Comparison of ENCODE assay signal across 22 cellular contexts in the genomic region with DNA sequence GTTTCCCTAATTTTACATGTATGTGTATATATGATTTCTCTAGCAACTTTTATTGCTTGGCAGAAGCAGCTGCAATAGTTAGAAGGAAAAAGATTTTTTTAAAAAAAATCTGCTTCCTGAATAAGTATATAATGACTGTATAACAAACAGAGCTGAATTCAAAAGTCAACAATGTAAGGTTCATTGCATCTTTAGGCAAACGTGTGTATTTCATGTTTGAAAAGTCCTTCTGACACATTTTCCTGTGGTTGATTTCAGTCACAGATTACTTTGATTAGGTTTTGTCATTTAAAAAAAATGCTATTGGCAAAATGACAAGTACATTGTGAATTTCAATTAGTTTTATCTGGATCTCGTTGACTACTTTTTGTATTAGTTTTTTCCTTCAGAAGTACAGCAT.
DNase-seq lines count a peak whose midpoint lies in the region; FAIRE-seq and TF ChIP-seq lines count a peak whose summit lies in the region.
"Had no signal": no experiment of that assay in that cellular context is flagged by ENCODE, and none has a peak within 500 bp of the region (broad histone marks: within the 10 kb centered on the region; RNA-seq: fewer than 3 reads in every experiment).

No MANE protein-coding gene starts in this region.

- no peaks in the 10 kb centered on the region for H3K36me3 Mint-ChIP-seq in astrocyte (ENCODE audit: low read depth, unreplicated experiment)
- H3K36me3 Mint-ChIP-seq: CD4-positive, CD25-positive, alpha-beta regulatory T cell had no signal

- H3K27ac ChIP-seq in astrocyte (ENCODE audit: low read depth, low read length), result no peak overlapping the region
- no peak overlapping the region for H3K27ac ChIP-seq in effector memory CD4-positive, alpha-beta T cell (ENCODE audit: insufficient read depth, low read length, poor library complexity, severe bottlenecking)
- H3K27ac ChIP-seq: 22Rv1 had no signal

- no peaks in the 10 kb centered on the region for H3K4me1 ChIP-seq in astrocyte (ENCODE audit: insufficient read depth, low read length)
- H3K4me1 ChIP-seq in effector memory CD4-positive, alpha-beta T cell (ENCODE audit: control insufficient read depth, insufficient read depth, low read length, poor library complexity, severe bottlenecking), result no peaks in the 10 kb centered on the region
- H3K4me1 ChIP-seq: BE2C, Caco-2 had no signal

- H3K27ac Mint-ChIP-seq in astrocyte (ENCODE audit: unreplicated experiment), result no peak overlapping the region
- H3K27ac Mint-ChIP-seq: CD4-positive, CD25-positive, alpha-beta regulatory T cell had no signal

- no peaks in the 10 kb centered on the region for H3K9me3 Mint-ChIP-seq in astrocyte (ENCODE audit: unreplicated experiment)
- H3K9me3 Mint-ChIP-seq: CD4-positive, CD25-positive, alpha-beta regulatory T cell had no signal

- no peaks in the 10 kb centered on the region for H3K9me3 ChIP-seq in astrocyte (ENCODE audit: insufficient read depth, low read depth, low read length)
- no peaks in the 10 kb centered on the region for H3K9me3 ChIP-seq in effector memory CD4-positive, alpha-beta T cell (ENCODE audit: control insufficient read depth, low read length)
- H3K9me3 ChIP-seq: BE2C, SK-N-SH had no signal

- TF ChIP-seq CTCF in AG09319 (IDR thresholded peaks at IDR 0.05; ENCODE audit: low read depth, low read length), result no peak
- no peak for TF ChIP-seq CTCF in astrocyte (IDR thresholded peaks at IDR 0.05; ENCODE audit: insufficient read depth, low read depth, low read length)

- H3K79me2 ChIP-seq in astrocyte (ENCODE audit: insufficient read depth, low read length), result no peaks in the 10 kb centered on the region

- H3K4me1 Mint-ChIP-seq in astrocyte (ENCODE audit: low read depth, unreplicated experiment), result no peaks in the 10 kb centered on the region
- H3K4me1 Mint-ChIP-seq: CD4-positive, CD25-positive, alpha-beta regulatory T cell had no signal

- no peak overlapping the region for H2AFZ ChIP-seq in astrocyte (ENCODE audit: low read depth, low read length)

- H3K4me3 ChIP-seq in astrocyte (ENCODE audit: insufficient read depth, low read depth, low read length), result no peak overlapping the region
- no peak overlapping the region for H3K4me3 ChIP-seq in effector memory CD4-positive, alpha-beta T cell (ENCODE audit: insufficient read depth, low read depth, low read length, poor library complexity, severe bottlenecking)

- FAIRE-seq in astrocyte (lab: Jason Lieb, UNC), result peak; percentile 88
- FAIRE-seq: GM12891, GM18507, HepG2 had no signal

- no peaks in the 10 kb centered on the region for H3K27me3 ChIP-seq in astrocyte (ENCODE audit: insufficient read depth, low read length)
- no peaks in the 10 kb centered on the region for H3K27me3 ChIP-seq in effector memory CD4-positive, alpha-beta T cell (replicated peaks; ENCODE audit: control insufficient read depth, insufficient read depth, low read length, poor library complexity, severe bottlenecking)
- H3K27me3 ChIP-seq: BE2C had no signal

- H3K9ac ChIP-seq in astrocyte (ENCODE audit: low read length), result no peak overlapping the region
- H3K9ac ChIP-seq: SK-N-SH had no signal

- no peaks in the 10 kb centered on the region for H4K20me1 ChIP-seq in astrocyte (ENCODE audit: insufficient read depth, low read length)

- no peaks in the 10 kb centered on the region for H3K27me3 Mint-ChIP-seq in astrocyte (ENCODE audit: low read depth, unreplicated experiment)
- H3K27me3 Mint-ChIP-seq: CD4-positive, CD25-positive, alpha-beta regulatory T cell had no signal

- H3K36me3 ChIP-seq in astrocyte (ENCODE audit: insufficient read depth, low read length), result no peaks in the 10 kb centered on the region
- no peaks in the 10 kb centered on the region for H3K36me3 ChIP-seq in effector memory CD4-positive, alpha-beta T cell (ENCODE audit: control insufficient read depth, insufficient read depth, low read length)
- H3K36me3 ChIP-seq: BE2C had no signal

- no peak overlapping the region for H3K4me2 ChIP-seq in astrocyte (ENCODE audit: low read length)
- H3K4me2 ChIP-seq: SK-N-SH had no signal

- DNase-seq in AG09319 (ENCODE audit: extremely low read depth, low read depth), result peak; percentile 23
- peak; percentile 2 to 7 for DNase-seq in NCI-H1930 (lab: John Stamatoyannopoulos, UW)
- peak; percentile 1 for DNase-seq in astrocyte (ENCODE audit: low read depth)
- peak; percentile 13 for DNase-seq in fibroblast of peridontal ligament (ENCODE audit: extremely low read depth)
- DNase-seq in activated CD4-positive, CD25-positive, alpha-beta regulatory T cell treated with anti-CD3 and anti-CD28 coated beads, Interleukin-2, amount 50 U/mL, for 72 hours, result no peak
- DNase-seq in NCI-H526 treated with DMSO at 0.1 percent for 48 hours (lab: John Stamatoyannopoulos, UW), result no peak
- no peak for DNase-seq in Ammon's horn (ENCODE audit: low spot score)
- DNase-seq in effector memory CD4-positive, alpha-beta T cell, result no peak
- DNase-seq: BE2C; Caco-2; CD4-positive, CD25-positive, alpha-beta regulatory T cell; EL; KG1; NCI-H187; NCI-H226; NCI-H524 treated with DMSO at 0.1 percent for 48 hours; SHP77; SK-N-SH had no signal

- no peak overlapping the region for H3K4me3 Mint-ChIP-seq in astrocyte (ENCODE audit: unreplicated experiment)
- H3K4me3 Mint-ChIP-seq: CD4-positive, CD25-positive, alpha-beta regulatory T cell had no signal

Comparison
In these comparisons a context has a peak if more than half of its experiments do, and no peak if none do; other contexts are left out.
1. DNase-seq: peak in AG09319 (single experiment), NCI-H1930 (2 of 2), astrocyte (single experiment) and fibroblast of peridontal ligament (single experiment); none in activated CD4-positive, CD25-positive, alpha-beta regulatory T cell treated with anti-CD3 and anti-CD28 coated beads, Interleukin-2, amount 50 U/mL, for 72 hours (single experiment), NCI-H526 treated with DMSO at 0.1 percent for 48 hours (single experiment), Ammon's horn (single experiment) and effector memory CD4-positive, alpha-beta T cell (0 of 3).